Comparison of ENCODE assay signal across 1 cellular context in genomic region chr7:132412435-132412834, GRCh38.
TF ChIP-seq lines count a peak whose summit lies in the region.

No MANE protein-coding gene starts in this region.

TF ChIP-seq in endothelial cell of umbilical vein, 7 proteins besides CTCF, POLR2A, EP300 and RAD21 (continued from another document):
- no peak for TF ChIP-seq FOS (IDR thresholded peaks at IDR 0.05; ENCODE audit: borderline replicate concordance, insufficient read depth, low read length)
- TF ChIP-seq JUN (IDR thresholded peaks at IDR 0.05; ENCODE audit: borderline replicate concordance, insufficient read depth, insufficient read length, low read depth): no peak
